In the genomic region with DNA sequence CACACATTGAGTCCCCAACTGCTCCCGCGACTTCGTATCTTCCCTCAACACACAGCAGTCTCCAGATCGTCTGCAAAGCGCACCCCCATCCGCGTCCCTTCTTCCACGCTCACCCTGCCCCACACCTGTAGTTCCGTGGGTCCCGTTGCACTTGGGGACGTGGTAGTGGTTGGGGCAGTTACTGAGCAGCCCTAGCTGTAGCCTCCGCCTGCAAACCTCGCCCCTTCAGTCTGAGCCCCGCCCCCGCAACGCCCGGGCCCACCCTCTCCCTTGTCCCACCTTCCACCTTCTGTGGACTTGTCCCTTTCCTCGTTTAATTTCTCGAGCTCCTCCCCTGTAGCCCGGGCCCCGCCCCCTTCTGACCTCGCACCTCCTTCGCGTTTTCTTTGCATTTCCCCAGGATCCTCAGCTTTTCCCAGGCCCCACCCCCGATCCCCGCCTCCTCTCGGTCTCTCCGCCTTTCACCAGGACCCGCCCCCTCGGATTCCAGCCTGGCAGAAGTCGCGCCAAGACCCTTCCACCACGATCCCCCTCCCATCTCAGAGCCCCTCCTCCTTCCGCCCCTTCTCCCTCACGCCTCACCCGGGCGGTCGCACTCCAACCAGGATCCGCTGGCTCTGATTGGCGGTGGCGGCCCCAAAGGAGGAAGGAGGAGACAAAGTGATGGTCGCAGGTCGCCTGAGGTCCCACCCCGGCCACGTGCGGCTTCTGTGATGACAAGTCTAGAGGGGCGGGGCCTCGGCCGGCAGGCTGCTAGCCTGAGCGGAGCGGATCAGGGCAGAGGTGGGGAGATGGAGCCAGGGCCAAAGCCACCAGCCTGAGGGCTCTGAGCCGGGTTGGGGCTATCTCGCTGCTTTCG, we compare ENCODE assay signal across 8 cellular contexts. TPM values are rescaled to one million over a fixed set of nuclear protein-coding genes. Genes with fewer than 3 reads are reported as not detected.
A peak's percentile ranks its signal among the peaks of the same experiment; 100 is the strongest.
DNase-seq lines count a peak whose midpoint lies in the region; ATAC-seq, FAIRE-seq and TF ChIP-seq lines count a peak whose summit lies in the region.

A gene with protein sequence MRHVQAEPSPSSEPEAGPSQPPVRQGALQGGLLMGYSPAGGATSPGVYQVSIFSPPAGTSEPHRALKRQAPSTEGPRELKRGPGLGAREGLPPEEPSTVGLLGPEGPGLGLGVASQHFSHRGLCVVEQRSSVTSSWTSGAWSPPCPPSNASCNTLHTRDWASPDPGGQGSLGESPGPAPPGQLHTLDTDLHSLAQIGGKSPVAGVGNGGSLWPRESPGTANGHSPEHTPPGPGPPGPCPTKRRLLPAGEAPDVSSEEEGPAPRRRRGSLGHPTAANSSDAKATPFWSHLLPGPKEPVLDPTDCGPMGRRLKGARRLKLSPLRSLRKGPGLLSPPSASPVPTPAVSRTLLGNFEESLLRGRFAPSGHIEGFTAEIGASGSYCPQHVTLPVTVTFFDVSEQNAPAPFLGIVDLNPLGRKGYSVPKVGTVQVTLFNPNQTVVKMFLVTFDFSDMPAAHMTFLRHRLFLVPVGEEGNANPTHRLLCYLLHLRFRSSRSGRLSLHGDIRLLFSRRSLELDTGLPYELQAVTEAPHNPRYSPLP (minus strand): TSS at position 183 of the 859 bp plus-strand sequence. CDS start 7,588 bp downstream, outside the sequence.

- peak; percentile 74 for FAIRE-seq in kidney (lab: Jason Lieb, UNC)

- H3K9me3 ChIP-seq in kidney (ENCODE audit: control insufficient read depth in 1 of 2, low read length in 2 of 2): no peaks in the 10 kb centered on the region

- H3K36me3 ChIP-seq in kidney (ENCODE audit: control insufficient read depth in 1 of 2, insufficient read depth in 2 of 2, low read length in 2 of 2): no peaks in the 10 kb centered on the region

- DNase-seq in AG10803 (ENCODE audit: low read depth) (peak; percentile 93), NCI-H460 (ENCODE audit: extremely low read depth, low read depth) (peak; percentile 87), cerebellum (ENCODE audit: low spot score) (peak; percentile 90), kidney (peak; percentile 99)
- DNase-seq in activated CD4-positive, CD25-positive, alpha-beta regulatory T cell treated with anti-CD3 and anti-CD28 coated beads, Interleukin-2, amount 50 U/mL, for 72 hours: peak; percentile 89
- peak; percentile 96 for DNase-seq in stimulated activated CD4-positive, alpha-beta T cell treated with anti-CD3 and anti-CD28 coated beads, Interleukin-15, amount 100 ng/mL, for 24 hours

- H3K4me3 ChIP-seq in AG10803 (ENCODE audit: low read length) (peak within 1 kb of the TSS; percentile 97), kidney (ENCODE audit: low read length in 2 of 2) (peak within 1 kb of the TSS; percentile 94 to 97)

- peaks cover 23 to 36% of the 10 kb centered on the region in 2 donors for H3K4me1 ChIP-seq in kidney (ENCODE audit: control insufficient read depth in 1 of 2, insufficient read depth in 1 of 2, low read depth in 1 of 2, low read length in 2 of 2)

- peak within 1 kb of the TSS; percentile 76 to 82 for H3K9ac ChIP-seq in kidney (ENCODE audit: low read length in 2 of 2)

- peak within 1 kb of the TSS; percentile 92 to 93 for H3K27ac ChIP-seq in kidney (ENCODE audit: low read depth in 2 of 2, low read length in 2 of 2)

- ATAC-seq in GM19043 (IDR thresholded peaks at IDR 0.05; ENCODE audit: low read depth, unreplicated experiment): peak; percentile 42
- ATAC-seq in HG03378 (IDR thresholded peaks at IDR 0.05; ENCODE audit: unreplicated experiment): peak; percentile 49

- intact Hi-C loops in kidney (cut with DNase I): no loop called here

- TF ChIP-seq CTCF in AG10803 (conservative IDR thresholded peaks at IDR 0.05; ENCODE audit: low read length) (no peak), kidney (IDR thresholded peaks at IDR 0.05; ENCODE audit: borderline replicate concordance, extremely low read depth, insufficient read depth) (no peak)

RNA-seq across cellular contexts. Expression of the gene that starts here (rescaled TPM):
- total RNA-seq in NCI-H460 (2014; rRNA removed; shearing (Covaris generic)): 9.6 and 10.6 TPM in 2 replicates
- 9.5 and 9.7 TPM in 2 replicates for polyA plus RNA-seq in NCI-H460 (2014; cell fraction: nucleus; rRNA removed)
- total RNA-seq in cerebellum (11.2 TPM), kidney (18.6 TPM)
- polyA plus RNA-seq in kidney (ENCODE audit: insufficient read depth, low read depth, low replicate concordance): 19.5 TPM

Comparison
In these comparisons a context has a peak if more than half of its experiments do, and no peak if none do; other contexts are left out.
1. Peak in every context shown above with its lines: DNase-seq, ATAC-seq, H3K4me3 ChIP-seq and H3K27ac ChIP-seq.